In genomic region chr4:94516999-94517398, GRCh38 we compare ENCODE assay signal across 1 cellular context.
A peak's percentile ranks its signal among the peaks of the same experiment; 100 is the strongest.
TF ChIP-seq lines count a peak whose summit lies in the region.

No MANE protein-coding gene starts in this region.

TF ChIP-seq in HEK293, 187 proteins besides CTCF, POLR2A, EP300 and RAD21 (continued from another document and continues in another):
- TF ChIP-seq, protein P1, sequence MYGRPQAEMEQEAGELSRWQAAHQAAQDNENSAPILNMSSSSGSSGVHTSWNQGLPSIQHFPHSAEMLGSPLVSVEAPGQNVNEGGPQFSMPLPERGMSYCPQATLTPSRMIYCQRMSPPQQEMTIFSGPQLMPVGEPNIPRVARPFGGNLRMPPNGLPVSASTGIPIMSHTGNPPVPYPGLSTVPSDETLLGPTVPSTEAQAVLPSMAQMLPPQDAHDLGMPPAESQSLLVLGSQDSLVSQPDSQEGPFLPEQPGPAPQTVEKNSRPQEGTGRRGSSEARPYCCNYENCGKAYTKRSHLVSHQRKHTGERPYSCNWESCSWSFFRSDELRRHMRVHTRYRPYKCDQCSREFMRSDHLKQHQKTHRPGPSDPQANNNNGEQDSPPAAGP (tag by site-specific recombination; IDR thresholded peaks at IDR 0.05), result no peak
- no peak for TF ChIP-seq GLI4 (tag by site-specific recombination; IDR thresholded peaks at IDR 0.05)
- TF ChIP-seq ZBTB21 (tag by site-specific recombination; IDR thresholded peaks at IDR 0.05), result peak; percentile 76
- no peak for TF ChIP-seq ZBTB1 (tag by site-specific recombination; IDR thresholded peaks at IDR 0.05)
- no peak for TF ChIP-seq SALL2 (tag by site-specific recombination; IDR thresholded peaks at IDR 0.05; ENCODE audit: borderline replicate concordance)
- TF ChIP-seq, protein P2, sequence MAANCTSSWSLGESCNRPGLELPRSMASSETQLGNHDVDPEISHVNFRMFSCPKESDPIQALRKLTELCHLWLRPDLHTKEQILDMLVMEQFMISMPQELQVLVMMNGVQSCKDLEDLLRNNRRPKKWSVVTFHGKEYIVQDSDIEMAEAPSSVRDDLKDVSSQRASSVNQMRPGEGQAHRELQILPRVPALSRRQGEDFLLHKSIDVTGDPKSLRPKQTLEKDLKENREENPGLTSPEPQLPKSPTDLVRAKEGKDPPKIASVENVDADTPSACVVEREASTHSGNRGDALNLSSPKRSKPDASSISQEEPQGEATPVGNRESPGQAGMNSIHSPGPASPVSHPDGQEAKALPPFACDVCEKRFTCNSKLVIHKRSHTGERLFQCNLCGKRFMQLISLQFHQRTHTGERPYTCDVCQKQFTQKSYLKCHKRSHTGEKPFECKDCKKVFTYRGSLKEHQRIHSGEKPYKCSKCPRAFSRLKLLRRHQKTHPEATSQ (tag by site-specific recombination; IDR thresholded peaks at IDR 0.05), result no peak
- no peak for TF ChIP-seq ZNF660 (tag by site-specific recombination; IDR thresholded peaks at IDR 0.05)
- TF ChIP-seq HOXA7 (CRISPR knock-in tag; IDR thresholded peaks at IDR 0.05; ENCODE audit: borderline replicate concordance), result no peak
- no peak for TF ChIP-seq KLF10 (tag by site-specific recombination; IDR thresholded peaks at IDR 0.05)
- peak; percentile 59; the same call in 1 of the 2 replicates for TF ChIP-seq ZNF10 (tag by site-specific recombination; IDR thresholded peaks at IDR 0.05)
- no peak for TF ChIP-seq ZNF19 (tag by site-specific recombination; IDR thresholded peaks at IDR 0.05; ENCODE audit: low read depth)
- no peak; the same call in 1 of the 2 replicates for TF ChIP-seq BCL6B (tag by site-specific recombination; IDR thresholded peaks at IDR 0.05)
- no peak for TF ChIP-seq ZNF510 (tag by site-specific recombination; IDR thresholded peaks at IDR 0.05; ENCODE audit: insufficient replicate concordance)
- peak; percentile 57; the same call in 1 of the 2 replicates for TF ChIP-seq KLF8 (tag by site-specific recombination; IDR thresholded peaks at IDR 0.05)
- TF ChIP-seq ZNF530 (tag by site-specific recombination; IDR thresholded peaks at IDR 0.05; ENCODE audit: low read depth), result no peak
- peak; percentile 49; the same call in 1 of the 2 replicates for TF ChIP-seq ZXDB (tag by site-specific recombination; IDR thresholded peaks at IDR 0.05)
- no peak for TF ChIP-seq GLIS2 (tag by site-specific recombination; IDR thresholded peaks at IDR 0.05)
- no peak for TF ChIP-seq SP3 (tag by site-specific recombination; IDR thresholded peaks at IDR 0.05)
- TF ChIP-seq IKZF3 (tag by site-specific recombination; IDR thresholded peaks at IDR 0.05), result peak; percentile 59
- TF ChIP-seq ZNF76 (tag by site-specific recombination; IDR thresholded peaks at IDR 0.05; ENCODE audit: borderline replicate concordance, low read depth), result no peak
- TF ChIP-seq, protein P3, sequence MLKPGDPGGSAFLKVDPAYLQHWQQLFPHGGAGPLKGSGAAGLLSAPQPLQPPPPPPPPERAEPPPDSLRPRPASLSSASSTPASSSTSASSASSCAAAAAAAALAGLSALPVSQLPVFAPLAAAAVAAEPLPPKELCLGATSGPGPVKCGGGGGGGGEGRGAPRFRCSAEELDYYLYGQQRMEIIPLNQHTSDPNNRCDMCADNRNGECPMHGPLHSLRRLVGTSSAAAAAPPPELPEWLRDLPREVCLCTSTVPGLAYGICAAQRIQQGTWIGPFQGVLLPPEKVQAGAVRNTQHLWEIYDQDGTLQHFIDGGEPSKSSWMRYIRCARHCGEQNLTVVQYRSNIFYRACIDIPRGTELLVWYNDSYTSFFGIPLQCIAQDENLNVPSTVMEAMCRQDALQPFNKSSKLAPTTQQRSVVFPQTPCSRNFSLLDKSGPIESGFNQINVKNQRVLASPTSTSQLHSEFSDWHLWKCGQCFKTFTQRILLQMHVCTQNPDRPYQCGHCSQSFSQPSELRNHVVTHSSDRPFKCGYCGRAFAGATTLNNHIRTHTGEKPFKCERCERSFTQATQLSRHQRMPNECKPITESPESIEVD (tag by site-specific recombination; IDR thresholded peaks at IDR 0.05), result peak; percentile 87
- TF ChIP-seq, protein P4, sequence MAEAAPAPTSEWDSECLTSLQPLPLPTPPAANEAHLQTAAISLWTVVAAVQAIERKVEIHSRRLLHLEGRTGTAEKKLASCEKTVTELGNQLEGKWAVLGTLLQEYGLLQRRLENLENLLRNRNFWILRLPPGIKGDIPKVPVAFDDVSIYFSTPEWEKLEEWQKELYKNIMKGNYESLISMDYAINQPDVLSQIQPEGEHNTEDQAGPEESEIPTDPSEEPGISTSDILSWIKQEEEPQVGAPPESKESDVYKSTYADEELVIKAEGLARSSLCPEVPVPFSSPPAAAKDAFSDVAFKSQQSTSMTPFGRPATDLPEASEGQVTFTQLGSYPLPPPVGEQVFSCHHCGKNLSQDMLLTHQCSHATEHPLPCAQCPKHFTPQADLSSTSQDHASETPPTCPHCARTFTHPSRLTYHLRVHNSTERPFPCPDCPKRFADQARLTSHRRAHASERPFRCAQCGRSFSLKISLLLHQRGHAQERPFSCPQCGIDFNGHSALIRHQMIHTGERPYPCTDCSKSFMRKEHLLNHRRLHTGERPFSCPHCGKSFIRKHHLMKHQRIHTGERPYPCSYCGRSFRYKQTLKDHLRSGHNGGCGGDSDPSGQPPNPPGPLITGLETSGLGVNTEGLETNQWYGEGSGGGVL (tag by site-specific recombination; IDR thresholded peaks at IDR 0.05), result 0 out of 2 replicates have a peak, but pooled peaks have one; percentile 30
- 0 out of 2 replicates have a peak, but pooled peaks have one; percentile 22 for TF ChIP-seq ZNF18 (tag by site-specific recombination; IDR thresholded peaks at IDR 0.05)
- TF ChIP-seq ZNF629 (tag by site-specific recombination; IDR thresholded peaks at IDR 0.05), result peak; percentile 95
- peak; percentile 64; the same call in 1 of the 2 replicates for TF ChIP-seq INSM2 (tag by site-specific recombination; IDR thresholded peaks at IDR 0.05)
- peak; percentile 82 for TF ChIP-seq EGR2 (tag by site-specific recombination; IDR thresholded peaks at IDR 0.05; ENCODE audit: low read depth)
- no peak for TF ChIP-seq ZNF521 (tag by site-specific recombination; IDR thresholded peaks at IDR 0.05)
- no peak for TF ChIP-seq ZNF280D (tag by site-specific recombination; IDR thresholded peaks at IDR 0.05)
- no peak for TF ChIP-seq ZNF658 (tag by site-specific recombination; IDR thresholded peaks at IDR 0.05)
- peak; percentile 85 for TF ChIP-seq ZFHX2 (tag by site-specific recombination; conservative IDR thresholded peaks at IDR 0.05)
- no peak for TF ChIP-seq ZNF664 (tag by site-specific recombination; IDR thresholded peaks at IDR 0.05)
- no peak for TF ChIP-seq ZSCAN4 (tag by site-specific recombination; IDR thresholded peaks at IDR 0.05)
- TF ChIP-seq ZNF707 (tag by site-specific recombination; IDR thresholded peaks at IDR 0.05), result no peak
- no peak for TF ChIP-seq ZNF776 (tag by site-specific recombination; IDR thresholded peaks at IDR 0.05; ENCODE audit: borderline replicate concordance)
- TF ChIP-seq, protein P5, sequence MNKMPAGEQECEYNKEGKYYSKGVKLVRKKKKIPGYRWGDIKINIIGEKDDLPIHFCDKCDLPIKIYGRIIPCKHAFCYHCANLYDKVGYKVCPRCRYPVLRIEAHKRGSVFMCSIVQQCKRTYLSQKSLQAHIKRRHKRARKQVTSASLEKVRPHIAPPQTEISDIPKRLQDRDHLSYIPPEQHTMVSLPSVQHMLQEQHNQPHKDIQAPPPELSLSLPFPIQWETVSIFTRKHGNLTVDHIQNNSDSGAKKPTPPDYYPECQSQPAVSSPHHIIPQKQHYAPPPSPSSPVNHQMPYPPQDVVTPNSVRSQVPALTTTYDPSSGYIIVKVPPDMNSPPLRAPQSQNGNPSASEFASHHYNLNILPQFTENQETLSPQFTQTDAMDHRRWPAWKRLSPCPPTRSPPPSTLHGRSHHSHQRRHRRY (tag by site-specific recombination; IDR thresholded peaks at IDR 0.05), result no peak
- TF ChIP-seq ZEB2 (tag by site-specific recombination; IDR thresholded peaks at IDR 0.05), result 0 out of 2 replicates have a peak, but pooled peaks have one; percentile 21
- TF ChIP-seq REPIN1 (tag by site-specific recombination; IDR thresholded peaks at IDR 0.05; ENCODE audit: low read depth), result no peak
- no peak for TF ChIP-seq ZIC2 (tag by site-specific recombination; IDR thresholded peaks at IDR 0.05)
- no peak for TF ChIP-seq ZNF169 (tag by site-specific recombination; IDR thresholded peaks at IDR 0.05)
- no peak for TF ChIP-seq PRDM1 (tag by site-specific recombination; IDR thresholded peaks at IDR 0.05)
- TF ChIP-seq ZNF843 (tag by site-specific recombination; IDR thresholded peaks at IDR 0.05), result peak; percentile 77
- TF ChIP-seq ZNF223 (tag by site-specific recombination; IDR thresholded peaks at IDR 0.05), result no peak
- TF ChIP-seq ZNF610 (tag by site-specific recombination; IDR thresholded peaks at IDR 0.05; ENCODE audit: borderline replicate concordance), result 0 out of 2 replicates have a peak, but pooled peaks have one; percentile 32
- TF ChIP-seq ZFP3 (tag by site-specific recombination; IDR thresholded peaks at IDR 0.05; ENCODE audit: low read depth), result no peak
- 0 out of 2 replicates have a peak, but pooled peaks have one; percentile 36 for TF ChIP-seq TRIM28 (IDR thresholded peaks at IDR 0.05; ENCODE audit: borderline replicate concordance, low read length)
- no peak for TF ChIP-seq ZNF692 (tag by site-specific recombination; IDR thresholded peaks at IDR 0.05)
- no peak for TF ChIP-seq ZFP41 (tag by site-specific recombination; IDR thresholded peaks at IDR 0.05; ENCODE audit: borderline replicate concordance)
